11 cellular contexts compared by ENCODE assay signal in the genomic region with DNA sequence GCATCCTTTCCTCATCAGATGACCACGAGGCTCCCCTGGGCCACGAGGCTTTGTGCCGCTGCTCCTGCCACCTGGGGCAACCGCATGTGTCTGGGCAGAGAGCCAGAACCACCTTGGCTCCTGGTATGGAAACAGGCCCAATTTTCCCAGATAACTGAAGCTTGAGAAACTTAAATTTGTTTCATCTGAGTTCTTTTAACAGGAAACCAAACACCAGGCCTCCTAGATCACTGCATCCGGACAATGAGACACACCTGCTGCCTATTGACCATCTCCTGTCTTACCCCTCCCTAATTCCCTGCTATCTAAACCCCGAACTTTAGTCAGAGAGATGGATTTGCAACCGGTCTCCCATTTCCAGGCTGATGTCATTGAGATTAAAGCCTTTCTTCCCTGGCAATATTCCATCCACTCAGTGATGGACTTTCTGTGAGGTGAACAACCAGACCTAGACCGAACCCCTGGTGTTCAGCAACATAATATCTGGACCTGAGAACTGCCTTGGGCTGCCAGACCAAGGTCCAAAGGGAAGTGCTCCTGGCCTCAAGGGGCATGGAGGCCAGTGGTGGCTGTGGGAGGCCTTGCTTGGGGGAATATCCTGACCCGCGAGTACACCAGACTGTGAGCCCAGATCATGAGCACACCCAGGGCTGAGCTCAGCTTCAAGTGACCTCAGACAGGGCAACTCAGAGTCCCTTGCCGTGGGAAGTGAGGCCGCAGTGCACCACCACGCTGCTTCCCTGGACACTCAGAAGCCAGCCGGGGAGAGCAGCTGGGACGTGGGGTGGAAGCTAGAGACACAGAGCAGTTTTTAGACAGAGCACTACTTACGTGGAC.
DNase-seq lines count a peak whose midpoint lies in the region; ATAC-seq and TF ChIP-seq lines count a peak whose summit lies in the region.
"Had no signal": no experiment of that assay in that cellular context is flagged by ENCODE, and none has a peak within 500 bp of the region (broad histone marks: within the 10 kb centered on the region; RNA-seq: fewer than 3 reads in every experiment).

No MANE protein-coding gene starts in this region.

- H3K4me1 ChIP-seq in DND-41 (ENCODE audit: insufficient read depth, low read length) (peaks cover 79% of the 10 kb centered on the region), KMS-11 (ENCODE audit: low read depth, poor library complexity, severe bottlenecking) (peaks cover 31% of the 10 kb centered on the region), SJCRH30 (peaks cover 52% of the 10 kb centered on the region)

- peak overlapping the region in 1 of 2 experiments; percentile 18; a peak in 1 of 4 replicates for H3K4me3 ChIP-seq in DND-41 (ENCODE audit: low read depth in 1 of 2, low read length in 2 of 2)
- no peak overlapping the region for H3K4me3 ChIP-seq in KMS-11 (IDR thresholded peaks at IDR 0.05; ENCODE audit: insufficient read depth, low read depth, low read length)
- peak overlapping the region; percentile 35 for H3K4me3 ChIP-seq in SJCRH30

- H4K20me1 ChIP-seq in DND-41 (ENCODE audit: insufficient read depth, low read length) (no peaks in the 10 kb centered on the region), KMS-11 (ENCODE audit: insufficient read depth) (no peaks in the 10 kb centered on the region)

- H3K27me3 ChIP-seq in DND-41 (ENCODE audit: insufficient read depth, low read length, poor library complexity) (peaks cover 7% of the 10 kb centered on the region), KMS-11 (ENCODE audit: insufficient read depth, low read depth) (no peaks in the 10 kb centered on the region), SJCRH30 (no peaks in the 10 kb centered on the region)
- H3K27me3 ChIP-seq: neutrophil had no signal

- peak; percentile 80 for DNase-seq in DND-41
- DNase-seq in SJCRH30, result peak; percentile 49 to 83
- peak; percentile 49 for DNase-seq in mucosa of gallbladder (ENCODE audit: low spot score)
- no peak for DNase-seq in occipital lobe (lab: John Stamatoyannopoulos, UW)
- DNase-seq: activated gamma-delta T cell treated with Interleukin-2 at 50 U/mL for 16 hours; stimulated activated CD4-positive, alpha-beta T cell treated with anti-CD3 and anti-CD28 coated beads, Interleukin-12 subunit alpha, Interleukin-12 subunit beta, amount 100 ng/mL, for 4 hours had no signal

- H3K9ac ChIP-seq in DND-41 (ENCODE audit: low read depth, low read length), result peak overlapping the region; percentile 32
- no peak overlapping the region for H3K9ac ChIP-seq in KMS-11

- H3K36me3 ChIP-seq in DND-41 (ENCODE audit: insufficient read depth, low read length), result no peaks in the 10 kb centered on the region
- H3K36me3 ChIP-seq in KMS-11 (ENCODE audit: insufficient read depth), result no peaks in the 10 kb centered on the region
- H3K36me3 ChIP-seq in SJCRH30, result no peaks in the 10 kb centered on the region
- H3K36me3 ChIP-seq: neutrophil had no signal

- peak; percentile 11; the same call in 1 of the 3 replicates for ATAC-seq in DND-41 (ENCODE audit: insufficient read depth, low read depth)
- no peak for ATAC-seq in HG02759 (IDR thresholded peaks at IDR 0.05; ENCODE audit: unreplicated experiment)
- no peak for ATAC-seq in HG02885 (IDR thresholded peaks at IDR 0.05; ENCODE audit: poor library complexity, unreplicated experiment)
- no peak for ATAC-seq in HG03460 (IDR thresholded peaks at IDR 0.05; ENCODE audit: unreplicated experiment)

- no peaks in the 10 kb centered on the region for H3K9me3 ChIP-seq in DND-41 (ENCODE audit: insufficient read depth, low read length, severe bottlenecking)
- H3K9me3 ChIP-seq in SJCRH30 (replicated peaks), result no peaks in the 10 kb centered on the region
- H3K9me3 ChIP-seq: neutrophil had no signal

- H3K79me2 ChIP-seq in DND-41 (ENCODE audit: insufficient read depth, low read length) (no peaks in the 10 kb centered on the region), KMS-11 (ENCODE audit: insufficient read depth, low read depth) (no peaks in the 10 kb centered on the region)

- peak overlapping the region; percentile 34 for H3K4me2 ChIP-seq in DND-41 (ENCODE audit: insufficient read depth, low read length)
- H3K4me2 ChIP-seq in KMS-11, result peak overlapping the region; percentile 45; the same call in 1 of the 2 replicates

- TF ChIP-seq CTCF in DND-41 (IDR thresholded peaks at IDR 0.05; ENCODE audit: borderline replicate concordance, extremely low read depth, low read length, poor library complexity, severe bottlenecking) (no peak), KMS-11 (conservative IDR thresholded peaks at IDR 0.05; ENCODE audit: low read depth, low read length) (no peak)

- H2AFZ ChIP-seq in DND-41 (ENCODE audit: low read depth, low read length), result no peak overlapping the region
- no peak overlapping the region; the same call in 1 of the 2 replicates for H2AFZ ChIP-seq in KMS-11 (ENCODE audit: low read depth)

- H3K27ac ChIP-seq in DND-41 (ENCODE audit: low read length), result peak overlapping the region; percentile 83
- peak overlapping the region; percentile 46 for H3K27ac ChIP-seq in KMS-11
- H3K27ac ChIP-seq in SJCRH30, result peak overlapping the region; percentile 61
- H3K27ac ChIP-seq: neutrophil had no signal
